In the genomic region with DNA sequence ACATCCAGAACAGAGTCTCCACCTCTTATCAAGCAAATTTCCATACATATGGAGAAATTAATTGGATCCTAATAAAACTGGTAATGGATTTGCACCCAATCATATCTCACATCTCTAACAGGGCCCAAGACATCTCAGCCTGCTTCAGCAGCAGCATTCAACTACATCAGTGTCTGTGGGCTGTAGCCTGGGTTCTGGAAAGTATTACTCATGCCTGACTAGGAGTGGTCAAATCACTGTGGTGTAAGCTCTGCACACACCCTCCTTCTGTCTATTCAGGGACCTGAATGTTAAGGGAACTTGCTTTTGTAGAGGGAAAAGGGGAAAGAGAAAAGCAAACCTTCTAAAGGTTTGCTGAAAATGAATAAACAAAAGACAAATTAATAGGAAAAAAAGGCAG, we compare ENCODE assay signal across 8 cellular contexts.
DNase-seq lines count a peak whose midpoint lies in the region; ATAC-seq lines count a peak whose summit lies in the region.
"Not testable (repeated sequence)": the region's sequence is repeated elsewhere in the genome, so short reads cannot be mapped to it uniquely, and the experiment has no call there.

No MANE protein-coding gene starts in this region.

- intact Hi-C loops in activated naive CD4-positive, alpha-beta T cell treated with anti-CD3 and anti-CD28 coated beads for 36 hours (cut with micrococcal nuclease), result not testable (repeated sequence)

- not testable (repeated sequence) for H3K27ac Mint-ChIP-seq in activated naive CD4-positive, alpha-beta T cell treated with anti-CD3 and anti-CD28 coated beads for 36 hours; stimulated activated memory B cell treated with anti-CD40 and anti-IgM and Interleukin-4, amounts not matched to agents 10 μg/mL and 1 μg/mL and 100 μg/mL, for 72 hours

- not testable (repeated sequence) for H3K36me3 Mint-ChIP-seq in activated naive CD4-positive, alpha-beta T cell treated with anti-CD3 and anti-CD28 coated beads for 36 hours (ENCODE audit: low read depth); stimulated activated memory B cell treated with anti-CD40 and anti-IgM and Interleukin-4, amounts not matched to agents 10 μg/mL and 1 μg/mL and 100 μg/mL, for 72 hours

- not testable (repeated sequence) for H3K4me1 Mint-ChIP-seq in activated naive CD4-positive, alpha-beta T cell treated with anti-CD3 and anti-CD28 coated beads for 36 hours (ENCODE audit: low read depth); stimulated activated memory B cell treated with anti-CD40 and anti-IgM and Interleukin-4, amounts not matched to agents 10 μg/mL and 1 μg/mL and 100 μg/mL, for 72 hours

- not testable (repeated sequence) for H3K4me3 Mint-ChIP-seq in activated naive CD4-positive, alpha-beta T cell treated with anti-CD3 and anti-CD28 coated beads for 36 hours; stimulated activated memory B cell treated with anti-CD40 and anti-IgM and Interleukin-4, amounts not matched to agents 10 μg/mL and 1 μg/mL and 100 μg/mL, for 72 hours

- peak; percentile 3 for DNase-seq in activated naive CD4-positive, alpha-beta T cell treated with anti-CD3 and anti-CD28 coated beads for 36 hours

- ATAC-seq in GM18499 (IDR thresholded peaks at IDR 0.05; ENCODE audit: insufficient read depth, unreplicated experiment) (peak; percentile 94), GM19043 (IDR thresholded peaks at IDR 0.05; ENCODE audit: low read depth, unreplicated experiment) (peak; percentile 69), GM21526 (IDR thresholded peaks at IDR 0.05; ENCODE audit: low FRiP score, unreplicated experiment) (peak; percentile 73), HG02840 (IDR thresholded peaks at IDR 0.05; ENCODE audit: low FRiP score, unreplicated experiment) (peak; percentile 70), HG03045 (IDR thresholded peaks at IDR 0.05; ENCODE audit: unreplicated experiment) (peak; percentile 65), HG03520 (IDR thresholded peaks at IDR 0.05; ENCODE audit: unreplicated experiment) (peak; percentile 76)
- ATAC-seq in stimulated activated memory B cell treated with anti-CD40 and anti-IgM and Interleukin-4, amounts not matched to agents 10 μg/mL and 1 μg/mL and 100 μg/mL, for 72 hours, result peak; percentile 88

- not testable (repeated sequence) for H3K9me3 Mint-ChIP-seq in activated naive CD4-positive, alpha-beta T cell treated with anti-CD3 and anti-CD28 coated beads for 36 hours; stimulated activated memory B cell treated with anti-CD40 and anti-IgM and Interleukin-4, amounts not matched to agents 10 μg/mL and 1 μg/mL and 100 μg/mL, for 72 hours

- H3K27me3 Mint-ChIP-seq in activated naive CD4-positive, alpha-beta T cell treated with anti-CD3 and anti-CD28 coated beads for 36 hours (ENCODE audit: low read depth); stimulated activated memory B cell treated with anti-CD40 and anti-IgM and Interleukin-4, amounts not matched to agents 10 μg/mL and 1 μg/mL and 100 μg/mL, for 72 hours: not testable (repeated sequence)

- CTCF ChIA-PET in activated naive CD4-positive, alpha-beta T cell treated with anti-CD3 and anti-CD28 coated beads for 36 hours (lab: Charles Lee), result not testable (repeated sequence)

Comparison
In these comparisons a context has a peak if more than half of its experiments do, and no peak if none do; other contexts are left out.
1. Peak in every context shown above with its lines: DNase-seq and ATAC-seq.